9 cellular contexts compared by ENCODE assay signal in genomic region chr5:60959156-60959555, GRCh38. TPM values are rescaled to one million over a fixed set of nuclear protein-coding genes. Genes with fewer than 3 reads are reported as not detected.
A peak's percentile ranks its signal among the peaks of the same experiment; 100 is the strongest.
DNase-seq lines count a peak whose midpoint lies in the region; ATAC-seq and TF ChIP-seq lines count a peak whose summit lies in the region.
"Had no signal": no experiment of that assay in that cellular context is flagged by ENCODE, and none has a peak within 500 bp of the region (broad histone marks: within the 10 kb centered on the region; RNA-seq: fewer than 3 reads in every experiment).

No MANE protein-coding gene starts in this region.

- H2AFZ ChIP-seq in DND-41 (ENCODE audit: low read depth, low read length), result no peak overlapping the region

- intact Hi-C loops in colonic mucosa (cut with DNase I), result loop anchor here (5.0 kb wide), 1 partner anchor 973 kb away; no protein-coding TSS in a partner anchor

- H3K9ac ChIP-seq in DND-41 (ENCODE audit: low read depth, low read length), result no peak overlapping the region
- H3K9ac ChIP-seq in colonic mucosa (ENCODE audit: low read depth in 2 of 2, low read length in 2 of 2), result no peak overlapping the region

- peak; percentile 54 for TF ChIP-seq CTCF in DND-41 (IDR thresholded peaks at IDR 0.05; ENCODE audit: borderline replicate concordance, extremely low read depth, low read length, poor library complexity, severe bottlenecking)
- no peak for TF ChIP-seq CTCF in colonic mucosa (IDR thresholded peaks at IDR 0.05)

- H3K36me3 ChIP-seq in DND-41 (ENCODE audit: insufficient read depth, low read length), result no peaks in the 10 kb centered on the region
- no peaks in the 10 kb centered on the region for H3K36me3 ChIP-seq in colonic mucosa

- no peak for ATAC-seq in DND-41 (ENCODE audit: insufficient read depth, low read depth)
- no peak for ATAC-seq in GM21717 (IDR thresholded peaks at IDR 0.05; ENCODE audit: unreplicated experiment)
- no peak for ATAC-seq in GM21723 (IDR thresholded peaks at IDR 0.05; ENCODE audit: unreplicated experiment)

- H3K9me3 ChIP-seq in DND-41 (ENCODE audit: insufficient read depth, low read length, severe bottlenecking), result no peaks in the 10 kb centered on the region
- no peaks in the 10 kb centered on the region for H3K9me3 ChIP-seq in colonic mucosa

- H3K4me3 ChIP-seq in DND-41 (ENCODE audit: low read depth in 1 of 2, low read length in 2 of 2), result no peak overlapping the region
- H3K4me3 ChIP-seq in colonic mucosa, result no peak overlapping the region

- H3K4me1 ChIP-seq in DND-41 (ENCODE audit: insufficient read depth, low read length) (no peaks in the 10 kb centered on the region), colonic mucosa (no peaks in the 10 kb centered on the region)

- H3K27me3 ChIP-seq in DND-41 (ENCODE audit: insufficient read depth, low read length, poor library complexity) (no peaks in the 10 kb centered on the region), colonic mucosa (no peaks in the 10 kb centered on the region)

- no peak for DNase-seq in DND-41
- DNase-seq in LoVo (ENCODE audit: low spot score), result peak; percentile 18
- peak; percentile 25 for DNase-seq in astrocyte of the hippocampus (ENCODE audit: low read depth, low spot score)
- peak; percentile 40 for DNase-seq in midbrain (lab: John Stamatoyannopoulos, UW)
- no peak for DNase-seq in colonic mucosa
- no peak for DNase-seq in NCI-H1436 (lab: John Stamatoyannopoulos, UW)
- DNase-seq: stimulated activated CD4-positive, alpha-beta T cell treated with anti-CD3 and anti-CD28 coated beads, Interleukin-12 subunit alpha, Interleukin-12 subunit beta, amount 100 ng/mL, for 4 hours had no signal

- H3K27ac ChIP-seq in DND-41 (ENCODE audit: low read length) (no peak overlapping the region), colonic mucosa (no peak overlapping the region)

- H3K79me2 ChIP-seq in DND-41 (ENCODE audit: insufficient read depth, low read length), result no peaks in the 10 kb centered on the region; the same call in 1 of the 2 replicates

- H4K20me1 ChIP-seq in DND-41 (ENCODE audit: insufficient read depth, low read length), result no peaks in the 10 kb centered on the region; the same call in 1 of the 2 replicates

- H3K4me2 ChIP-seq in DND-41 (ENCODE audit: insufficient read depth, low read length), result no peak overlapping the region

RNA-seq across cellular contexts. Expression of gene NDUFAF2, which starts 14.2 kb away (rescaled TPM):
- 10 to 100 TPM; 20.9 to 36.0 TPM for total RNA-seq in colonic mucosa

RNA-seq across cellular contexts. Expression of gene ERCC8, which starts 14.3 kb away (rescaled TPM):
- total RNA-seq in colonic mucosa, result 1 to 10 TPM; 9.0 to 9.8 TPM

Comparison
In these comparisons a context has a peak if more than half of its experiments do, and no peak if none do; other contexts are left out.
1. DNase-seq: peak in LoVo (single experiment), astrocyte of the hippocampus (single experiment) and midbrain (single experiment); none in DND-41 (single experiment), colonic mucosa (single experiment) and NCI-H1436 (single experiment).